14 cellular contexts compared by ENCODE assay signal in genomic region chr3:193134895-193135294, GRCh38.
DNase-seq lines count a peak whose midpoint lies in the region; ATAC-seq and TF ChIP-seq lines count a peak whose summit lies in the region.
"Had no signal": no experiment of that assay in that cellular context is flagged by ENCODE, and none has a peak within 500 bp of the region (broad histone marks: within the 10 kb centered on the region; RNA-seq: fewer than 3 reads in every experiment).

No MANE protein-coding gene starts in this region.

- ATAC-seq in GM21526 (IDR thresholded peaks at IDR 0.05; ENCODE audit: low FRiP score, unreplicated experiment): no peak
- ATAC-seq: stimulated activated memory B cell treated with anti-CD40 and anti-IgM and Interleukin-4, amounts not matched to agents 10 μg/mL and 1 μg/mL and 100 μg/mL, for 72 hours had no signal

- no peak overlapping the region for H3K4ac ChIP-seq in neuronal stem cell (ENCODE audit: low read length)

- no peak overlapping the region for H2AK5ac ChIP-seq in neuronal stem cell (ENCODE audit: low read depth, low read length)

- no peaks in the 10 kb centered on the region for H3K4me1 ChIP-seq in osteoblast (ENCODE audit: insufficient read depth, low read length)
- H3K4me1 ChIP-seq in transverse colon: no peaks in the 10 kb centered on the region
- H3K4me1 ChIP-seq in neuronal stem cell (ENCODE audit: control insufficient read depth in 2 of 2, insufficient read depth in 1 of 2, low read depth in 1 of 2, low read length in 2 of 2): no peaks in the 10 kb centered on the region

- no peak overlapping the region for H3K18ac ChIP-seq in neuronal stem cell (ENCODE audit: low read length)

- intact Hi-C loops in transverse colon (cut with DNase I; ENCODE audit: low total_unique reads): no loop called here

- TF ChIP-seq CTCF in osteoblast (IDR thresholded peaks at IDR 0.05; ENCODE audit: extremely low read depth, low read depth, low read length) (no peak), transverse colon (IDR thresholded peaks at IDR 0.05) (no peak), GM20000 (IDR thresholded peaks at IDR 0.05; ENCODE audit: extremely low read depth, missing control alignments) (no peak)

- H3K9me3 ChIP-seq in osteoblast (ENCODE audit: low read depth, low read length): no peaks in the 10 kb centered on the region
- H3K9me3 ChIP-seq in transverse colon: no peaks in the 10 kb centered on the region
- H3K9me3 ChIP-seq in neuronal stem cell (replicated peaks in 1 of 2; ENCODE audit: control insufficient read depth in 2 of 2, insufficient read depth in 1 of 2, low read depth in 1 of 2, low read length in 2 of 2): no peaks in the 10 kb centered on the region
- H3K9me3 ChIP-seq: SJSA1 had no signal

- H4K20me1 ChIP-seq in osteoblast (ENCODE audit: insufficient read depth, low read length): no peaks in the 10 kb centered on the region

- no peak overlapping the region for H3K23ac ChIP-seq in neuronal stem cell (ENCODE audit: low read depth, low read length, poor library complexity)

- H3K14ac ChIP-seq in neuronal stem cell (ENCODE audit: low read length): no peak overlapping the region

- no peaks in the 10 kb centered on the region for H3K79me1 ChIP-seq in neuronal stem cell (ENCODE audit: low read depth, low read length)

- DNase-seq in ELR (ENCODE audit: low read depth) (peak; percentile 82), NCI-H446 (lab: John Stamatoyannopoulos, UW) (peak; percentile 25 to 49), epithelial cell of prostate (ENCODE audit: low read depth, low spot score) (peak; percentile 46), osteoblast (ENCODE audit: insufficient read length, low spot score, missing footprints) (peak; percentile 78), transverse colon (no peak), GM20000 (ENCODE audit: low spot score) (no peak), neuronal stem cell (ENCODE audit: low spot score) (no peak)
- DNase-seq: activated CD4-positive, alpha-beta T cell treated with anti-CD3 and anti-CD28 coated beads, Interleukin-2, amount 50 U/mL, for 1 hour; activated naive CD8-positive, alpha-beta T cell treated with anti-CD3 and anti-CD28 coated beads, Interleukin-2, amount 10 ng/mL, durations not matched to agents 7 days and 5 days; erythroblast; NCI-H187 treated with DMSO at 0.1 percent for 48 hours had no signal

- no peak overlapping the region for H2BK120ac ChIP-seq in neuronal stem cell (ENCODE audit: low read depth, low read length)

- H3K27ac ChIP-seq in epithelial cell of prostate: no peak overlapping the region
- H3K27ac ChIP-seq in osteoblast (ENCODE audit: low read depth, low read length): no peak overlapping the region
- no peak overlapping the region for H3K27ac ChIP-seq in transverse colon
- no peak overlapping the region for H3K27ac ChIP-seq in neuronal stem cell (replicated peaks; ENCODE audit: low read length)
- H3K27ac ChIP-seq: SJSA1 had no signal

- H3K36me3 ChIP-seq in osteoblast (ENCODE audit: insufficient read depth, low read length): no peaks in the 10 kb centered on the region
- no peaks in the 10 kb centered on the region for H3K36me3 ChIP-seq in transverse colon
- no peaks in the 10 kb centered on the region for H3K36me3 ChIP-seq in neuronal stem cell (replicated peaks in 1 of 2; ENCODE audit: control insufficient read depth in 2 of 2, insufficient read depth in 2 of 2, low read length in 2 of 2)
- H3K36me3 ChIP-seq: SJSA1 had no signal

- 38 to 51% methylated on average over 3 to 5 of the region's 5 CpGs for WGBS in transverse colon (ENCODE audit: low coverage in 1 of 2), 2 donors
- no CpG with 5 or more reads among the region's 5 CpGs for WGBS in neuronal stem cell (ENCODE audit: extremely low coverage in 2 of 2, insufficient read length in 2 of 2, insufficient replicate concordance in 1 of 2), 2 donors

- no peak overlapping the region for H4K8ac ChIP-seq in neuronal stem cell (ENCODE audit: low read depth, low read length)

- H2BK5ac ChIP-seq in neuronal stem cell (ENCODE audit: low read length): no peak overlapping the region

- H2BK12ac ChIP-seq in neuronal stem cell (ENCODE audit: low read length): no peak overlapping the region

- H3K27me3 ChIP-seq in osteoblast (ENCODE audit: insufficient read depth, low read length) (no peaks in the 10 kb centered on the region), transverse colon (no peaks in the 10 kb centered on the region), neuronal stem cell (ENCODE audit: control insufficient read depth in 3 of 3, insufficient read depth in 3 of 3, low read depth in 1 of 3, low read length in 3 of 3) (no peaks in the 10 kb centered on the region)
- H3K27me3 ChIP-seq: SJSA1 had no signal

- H3K4me3 ChIP-seq in osteoblast (ENCODE audit: insufficient read depth, low read length) (no peak overlapping the region), transverse colon (no peak overlapping the region), neuronal stem cell (ENCODE audit: low read length in 2 of 2) (no peak overlapping the region)
- H3K4me3 ChIP-seq: SJSA1 had no signal

- H3K4me2 ChIP-seq in osteoblast (ENCODE audit: insufficient read depth, low read length) (no peak overlapping the region), neuronal stem cell (ENCODE audit: insufficient read depth, low read length, poor library complexity, severe bottlenecking) (no peak overlapping the region)

- no peaks in the 10 kb centered on the region for H3K79me2 ChIP-seq in osteoblast (ENCODE audit: insufficient read depth, low read length)

- in situ Hi-C loops in transverse colon (cut with MboI; ENCODE audit: low pct_ligation_motif_present in 1 of 4, low pct_unique_long_range_greater_than_20kb in 1 of 4, low sequenced_read_pairs in 3 of 4): no loop called here

- TF ChIP-seq EP300 in transverse colon (IDR thresholded peaks at IDR 0.05; ENCODE audit: low read depth): no peak

- H2AFZ ChIP-seq in osteoblast (ENCODE audit: low read length) (no peak overlapping the region), neuronal stem cell (ENCODE audit: low read length) (no peak overlapping the region)

- no peak overlapping the region for H2BK15ac ChIP-seq in neuronal stem cell (ENCODE audit: low read length)

- H4K91ac ChIP-seq in neuronal stem cell (ENCODE audit: low read depth, low read length, poor library complexity): no peak overlapping the region

- no peak for TF ChIP-seq POLR2A in transverse colon (IDR thresholded peaks at IDR 0.05)

- H3K9ac ChIP-seq in neuronal stem cell (ENCODE audit: low read depth, low read length, poor library complexity): no peak overlapping the region

Comparison
In these comparisons a context has a peak if more than half of its experiments do, and no peak if none do; other contexts are left out.
1. DNase-seq: peak in ELR (single experiment), NCI-H446 (2 of 2), epithelial cell of prostate (single experiment) and osteoblast (single experiment); none in transverse colon (single experiment), GM20000 (single experiment) and neuronal stem cell (single experiment).